In the genomic region with DNA sequence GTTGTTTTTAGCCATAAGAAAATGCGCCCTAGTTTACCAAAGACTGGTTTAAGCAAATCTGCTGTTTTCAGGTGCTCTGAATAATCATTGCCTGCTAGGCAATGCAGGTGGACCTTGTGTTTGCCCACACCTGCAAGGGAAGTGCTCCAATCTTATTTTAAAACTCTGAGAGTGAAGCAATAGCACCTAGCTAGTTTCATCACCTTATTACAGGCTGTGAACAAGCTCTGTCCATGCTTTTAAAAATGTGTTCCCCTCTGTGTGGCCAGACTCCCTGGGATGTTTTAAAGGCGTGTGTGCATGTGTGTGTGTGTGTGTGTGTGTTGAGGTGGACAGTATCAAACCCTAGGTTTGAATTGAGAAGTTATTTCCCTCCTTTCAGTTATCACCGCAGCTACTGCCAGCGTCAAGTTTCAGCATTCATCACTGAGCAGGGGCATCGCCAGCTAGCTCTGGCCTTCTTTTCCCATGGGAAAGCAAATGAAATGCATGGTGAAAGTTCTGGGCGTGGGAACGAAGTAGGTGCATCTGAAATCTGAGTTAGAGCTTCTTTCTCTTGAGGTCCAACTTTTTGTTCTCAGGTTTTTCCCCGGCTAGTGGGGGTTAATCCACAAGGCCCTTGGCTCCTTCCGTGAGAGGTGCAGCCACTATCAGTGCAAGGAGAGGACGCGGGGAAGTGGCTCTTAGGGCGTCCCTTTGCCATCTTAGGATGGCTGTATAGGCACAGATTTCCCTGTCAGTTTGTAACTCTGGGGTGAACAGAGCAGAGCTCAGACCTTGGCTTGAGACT, we compare ENCODE assay signal across 1 cellular context.
TF ChIP-seq lines count a peak whose summit lies in the region.

No MANE protein-coding gene starts in this region.

TF ChIP-seq in HepG2, 621 proteins besides CTCF, POLR2A, EP300 and RAD21:
- TF ChIP-seq NR2F1 (CRISPR knock-in tag; IDR thresholded peaks at IDR 0.05) (no peak), CEBPB (IDR thresholded peaks at IDR 0.05; ENCODE audit: borderline replicate concordance, low read depth, low read length) (peak; percentile 82), ONECUT2 (CRISPR knock-in tag; IDR thresholded peaks at IDR 0.05) (no peak)
